In genomic region chr2:135547311-135547710, GRCh38 we compare ENCODE assay signal across 9 cellular contexts.
"Had no signal": no experiment of that assay in that cellular context is flagged by ENCODE, and none has a peak within 500 bp of the region (broad histone marks: within the 10 kb centered on the region; RNA-seq: fewer than 3 reads in every experiment).

No MANE protein-coding gene starts in this region.

- DNase-seq: GM23248, GOT3, H7, HFFc6, KBM-7 had no signal

- H3K4me3 ChIP-seq: GM23248, HAP-1 had no signal

- H3K27ac ChIP-seq: GM23248, KMS-11 had no signal

- ATAC-seq: HCT116 had no signal

- H3K9ac ChIP-seq: GM23248, KMS-11 had no signal

- H3K4me2 ChIP-seq: KMS-11 had no signal

- H3K9me3 ChIP-seq: HAP-1 had no signal

- H2AFZ ChIP-seq: GM23248 had no signal

- H3K36me3 ChIP-seq: HAP-1 had no signal

- FAIRE-seq: HTR-8/SVneo had no signal
